ENCODE assay signal across 11 cellular contexts in genomic region chr12:121788176-121788818, GRCh38. TPM values are rescaled to one million over a fixed set of nuclear protein-coding genes. Genes with fewer than 3 reads are reported as not detected.
DNase-seq lines count a peak whose midpoint lies in the region; ATAC-seq and TF ChIP-seq lines count a peak whose summit lies in the region.
"Had no signal": no experiment of that assay in that cellular context is flagged by ENCODE, and none has a peak within 500 bp of the region (broad histone marks: within the 10 kb centered on the region; RNA-seq: fewer than 3 reads in every experiment).

No MANE protein-coding gene starts in this region.

- no peak for ATAC-seq in natural killer cell
- ATAC-seq: esophagus mucosa had no signal

- peaks cover 5 to 41% (median 16%) of the 10 kb centered on the region in 3 donors for H3K36me3 Mint-ChIP-seq in CD8-positive, alpha-beta memory T cell
- peaks cover 8% of the 10 kb centered on the region for H3K36me3 Mint-ChIP-seq in activated naive CD8-positive, alpha-beta T cell
- H3K36me3 Mint-ChIP-seq in natural killer cell: no peaks in the 10 kb centered on the region

- H3K4me3 ChIP-seq in CD8-positive, alpha-beta memory T cell (ENCODE audit: low read length): peak overlapping the region; percentile 79
- H3K4me3 ChIP-seq: cardiac muscle cell had no signal

- POLR2A ChIA-PET in CD8-positive, alpha-beta memory T cell (lab: Charles Lee): interaction anchor here (1.0 to 6.0 kb wide), 3 partner anchors 14 to 209 kb away, joined by 11 to 29 read pairs (median 24); no protein-coding TSS in a partner anchor

- TF ChIP-seq CTCF in natural killer cell (IDR thresholded peaks at IDR 0.05): no peak
- TF ChIP-seq CTCF in GM13977 (IDR thresholded peaks at IDR 0.05; ENCODE audit: extremely low read depth, insufficient read depth, missing control alignments): no peak

- intact Hi-C loops in natural killer cell (cut with micrococcal nuclease): loop anchor here (2.0 to 5.0 kb wide), 3 partner anchors 15 to 231 kb away; partner anchors contain the start of gene ORAI1

- H3K27me3 ChIP-seq in CD8-positive, alpha-beta memory T cell (ENCODE audit: insufficient read depth, low read length, poor library complexity, severe bottlenecking): no peaks in the 10 kb centered on the region
- H3K27me3 ChIP-seq: cardiac muscle cell had no signal

- DNase-seq in CD8-positive, alpha-beta memory T cell: no peak
- DNase-seq in natural killer cell: no peak
- DNase-seq in D341Med (ENCODE audit: low spot score): no peak
- no peak for DNase-seq in GM13977 (ENCODE audit: low spot score)
- DNase-seq in cerebellar nuclear complex (lab: John Stamatoyannopoulos, UW): no peak
- DNase-seq: NCI-H1930, T1000 had no signal

- in situ Hi-C loops in GM13977 (cut with MboI; ENCODE audit: low pct_unique_long_range_greater_than_20kb, low sequenced_read_pairs, unreplicated experiment): no loop called here

- H3K4me1 Mint-ChIP-seq in CD8-positive, alpha-beta memory T cell: peaks cover 75 to 87% (median 80%) of the 10 kb centered on the region in 3 donors
- peaks cover 79% of the 10 kb centered on the region for H3K4me1 Mint-ChIP-seq in activated naive CD8-positive, alpha-beta T cell (ENCODE audit: low read depth)
- H3K4me1 Mint-ChIP-seq in natural killer cell: peaks cover 69 to 87% of the 10 kb centered on the region in 2 donors

- peak overlapping the region; percentile 97 for H3K27ac ChIP-seq in CD8-positive, alpha-beta memory T cell (ENCODE audit: low read depth, low read length)
- peak overlapping the region; percentile 95 for H3K27ac ChIP-seq in KOPT-K1 (ENCODE audit: low read depth, low read length, poor library complexity, severe bottlenecking)
- H3K27ac ChIP-seq: cardiac muscle cell had no signal

- no peaks in the 10 kb centered on the region for H3K9me3 Mint-ChIP-seq in CD8-positive, alpha-beta memory T cell
- H3K9me3 Mint-ChIP-seq in activated naive CD8-positive, alpha-beta T cell (ENCODE audit: low read depth): no peaks in the 10 kb centered on the region
- H3K9me3 Mint-ChIP-seq in natural killer cell: no peaks in the 10 kb centered on the region

- H3K27me3 Mint-ChIP-seq in CD8-positive, alpha-beta memory T cell: peaks cover 0 to 4% of the 10 kb centered on the region in 2 donors
- no peaks in the 10 kb centered on the region for H3K27me3 Mint-ChIP-seq in activated naive CD8-positive, alpha-beta T cell
- no peaks in the 10 kb centered on the region for H3K27me3 Mint-ChIP-seq in natural killer cell (ENCODE audit: low read depth in 2 of 2)

- H3K9me3 ChIP-seq in CD8-positive, alpha-beta memory T cell (ENCODE audit: low read length): no peaks in the 10 kb centered on the region
- H3K9me3 ChIP-seq in KOPT-K1 (ENCODE audit: insufficient read depth, low read length, poor library complexity, severe bottlenecking): no peaks in the 10 kb centered on the region

- H3K27ac Mint-ChIP-seq in CD8-positive, alpha-beta memory T cell: peak overlapping the region; percentile 99 to 100 (median 100)
- H3K27ac Mint-ChIP-seq in activated naive CD8-positive, alpha-beta T cell: peak overlapping the region; percentile 99
- H3K27ac Mint-ChIP-seq in natural killer cell: peak overlapping the region; percentile 100

- CTCF ChIA-PET in CD8-positive, alpha-beta memory T cell (lab: Charles Lee): interaction anchor here (1.2 to 44.0 kb wide), 3 partner anchors 6 to 120 kb away, joined by 3 to 1908 read pairs (median 1908); partner anchors contain the start of genes RHOF and SETD1B

- H3K4me3 Mint-ChIP-seq in CD8-positive, alpha-beta memory T cell: peak overlapping the region; percentile 88 to 96 (median 89)
- peak overlapping the region; percentile 93 for H3K4me3 Mint-ChIP-seq in activated naive CD8-positive, alpha-beta T cell
- peak overlapping the region; percentile 95 for H3K4me3 Mint-ChIP-seq in natural killer cell

- peaks cover 8% of the 10 kb centered on the region for H3K36me3 ChIP-seq in CD8-positive, alpha-beta memory T cell (ENCODE audit: insufficient read depth, low read length)
- H3K36me3 ChIP-seq in KOPT-K1 (ENCODE audit: insufficient read depth, low read length): peaks cover 28% of the 10 kb centered on the region
- H3K36me3 ChIP-seq: cardiac muscle cell had no signal

- H3K4me1 ChIP-seq in CD8-positive, alpha-beta memory T cell (ENCODE audit: insufficient read depth, low read length): peaks cover 81% of the 10 kb centered on the region

RNA-seq across cellular contexts. Expression of gene RHOF, which starts 5.2 kb away (rescaled TPM):
- total RNA-seq in CD8-positive, alpha-beta memory T cell: 100 to 1,000 TPM; 145 to 152 TPM
- polyA plus RNA-seq in CD8-positive, alpha-beta memory T cell: 139 TPM
- 100 to 1,000 TPM; 146 to 201 (median 177) TPM for total RNA-seq in natural killer cell

RNA-seq across cellular contexts. Expression of gene SETD1B, which starts 15.5 kb away (rescaled TPM):
- total RNA-seq in CD8-positive, alpha-beta memory T cell: 10 to 100 TPM; 31.3 to 31.9 TPM
- 2.4 TPM for polyA plus RNA-seq in CD8-positive, alpha-beta memory T cell
- 10 to 100 TPM; 55.1 to 57.5 (median 56.2) TPM for total RNA-seq in natural killer cell
